In the genomic region with DNA sequence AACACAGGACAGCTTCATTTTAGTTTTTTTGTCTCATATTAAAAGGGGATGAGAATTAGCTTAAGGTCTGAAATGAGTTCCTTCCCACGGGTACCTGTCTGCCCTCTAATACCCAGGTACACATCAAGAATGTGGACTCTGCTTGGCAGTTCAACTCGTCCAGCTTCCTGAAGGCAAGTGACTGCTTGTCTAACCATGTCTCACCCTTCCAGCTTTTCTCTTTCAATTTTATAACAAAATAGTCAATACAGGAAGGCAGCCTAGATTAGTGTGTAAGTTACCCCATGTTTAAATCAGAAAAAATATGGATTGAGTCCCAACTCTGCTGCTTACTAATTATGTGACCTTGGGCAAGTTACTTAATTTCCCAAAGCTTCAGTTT, we compare ENCODE assay signal across 17 cellular contexts. TPM values are rescaled to one million over a fixed set of nuclear protein-coding genes. Genes with fewer than 3 reads are reported as not detected.
DNase-seq lines count a peak whose midpoint lies in the region; ATAC-seq, FAIRE-seq and TF ChIP-seq lines count a peak whose summit lies in the region.
"Had no signal": no experiment of that assay in that cellular context is flagged by ENCODE, and none has a peak within 500 bp of the region (broad histone marks: within the 10 kb centered on the region; RNA-seq: fewer than 3 reads in every experiment).

No MANE protein-coding gene starts in this region.

- H3K27ac ChIP-seq in breast epithelium (no peak overlapping the region), epithelial cell of prostate (peak overlapping the region; percentile 85), keratinocyte (ENCODE audit: control insufficient read depth, insufficient read depth, low read length) (peak overlapping the region; percentile 68), GM23248 (no peak overlapping the region)
- H3K27ac ChIP-seq: 22Rv1, HL-60 had no signal

- POLR2A ChIA-PET in MCF 10A (lab: Yijun Ruan, JAX) = interaction anchor here (0.7 to 5.2 kb wide), 17 partner anchors 9 to 170 kb away, joined by 3 to 18 read pairs (median 5); no protein-coding TSS in a partner anchor

- H3K4me2 ChIP-seq in keratinocyte (ENCODE audit: control insufficient read depth, extremely low read depth, insufficient read depth, low read depth, low read length) = peak overlapping the region; percentile 80
- H3K4me2 ChIP-seq in GM23248 (ENCODE audit: unreplicated experiment) = no peak overlapping the region

- FAIRE-seq in keratinocyte (lab: Jason Lieb, UNC) = no peak
- FAIRE-seq: GM12892, H54 had no signal

- H3K27ac Mint-ChIP-seq in MCF 10A (ENCODE audit: low read depth, unreplicated experiment) = no peak overlapping the region
- H3K27ac Mint-ChIP-seq: CD8-positive, alpha-beta memory T cell had no signal

- in situ Hi-C loops in GM23248 (cut with MboI) = no loop called here

- H4K20me1 ChIP-seq in keratinocyte (ENCODE audit: control insufficient read depth, extremely low read depth, insufficient read depth, low read length) = no peaks in the 10 kb centered on the region
- no peaks in the 10 kb centered on the region for H4K20me1 ChIP-seq in GM23248 (ENCODE audit: insufficient read depth)

- H3K79me2 ChIP-seq in keratinocyte (ENCODE audit: control insufficient read depth, insufficient read depth, low read length) (no peaks in the 10 kb centered on the region), GM23248 (ENCODE audit: insufficient read depth) (no peaks in the 10 kb centered on the region)

- H3F3A ChIP-seq in GM23248 (ENCODE audit: insufficient read depth) = no peaks in the 10 kb centered on the region

- TF ChIP-seq POLR2A in breast epithelium (IDR thresholded peaks at IDR 0.05) = no peak

- peak overlapping the region; percentile 62 for H2AFZ ChIP-seq in keratinocyte (ENCODE audit: control insufficient read depth, low read length)
- no peak overlapping the region for H2AFZ ChIP-seq in GM23248

- no peaks in the 10 kb centered on the region for H3K27me3 Mint-ChIP-seq in MCF 10A (ENCODE audit: insufficient read depth, unreplicated experiment)
- H3K27me3 Mint-ChIP-seq: CD8-positive, alpha-beta memory T cell had no signal

- WGBS in GM23248 (ENCODE audit: low coverage in 1 of 2, low lambda C conversion rate in 2 of 2, missing lambda C conversion rate in 2 of 2), 2 experiments = 2 to 5% methylated on average over 2 of the region's 2 CpGs

- DNase-seq in MCF 10A (ENCODE audit: unreplicated experiment) = peak; percentile 64
- no peak for DNase-seq in breast epithelium (ENCODE audit: low spot score in 2 of 2)
- DNase-seq in epithelial cell of prostate (ENCODE audit: low read depth, low spot score) = peak; percentile 60
- peak; percentile 55 for DNase-seq in keratinocyte (ENCODE audit: low read depth, low spot score)
- DNase-seq in Right ventricle myocardium superior = no peak
- DNase-seq in GM23248 = no peak
- DNase-seq in T-helper 9 cell = no peak
- DNase-seq: Caco-2; CD8-positive, alpha-beta memory T cell; DND-41; GDM1 had no signal

- no peak for ATAC-seq in Right ventricle myocardium superior (ENCODE audit: poor library complexity)
- ATAC-seq: HCT116 had no signal

- no peaks in the 10 kb centered on the region for H3K36me3 ChIP-seq in breast epithelium
- no peaks in the 10 kb centered on the region for H3K36me3 ChIP-seq in keratinocyte (ENCODE audit: control insufficient read depth in 2 of 2, extremely low read depth in 1 of 2, insufficient read depth in 2 of 2, low read length in 2 of 2)
- no peaks in the 10 kb centered on the region for H3K36me3 ChIP-seq in GM23248 (ENCODE audit: low read depth)

- peaks cover 18% of the 10 kb centered on the region for H3K4me1 Mint-ChIP-seq in MCF 10A (ENCODE audit: insufficient read depth, unreplicated experiment)
- H3K4me1 Mint-ChIP-seq: CD8-positive, alpha-beta memory T cell had no signal

- H3K4me1 ChIP-seq in breast epithelium (no peaks in the 10 kb centered on the region), keratinocyte (ENCODE audit: control insufficient read depth, extremely low read depth, insufficient read depth, low read length) (peaks cover 25% of the 10 kb centered on the region), GM23248 (ENCODE audit: insufficient read depth) (no peaks in the 10 kb centered on the region)

- CTCF ChIA-PET in MCF 10A (lab: Yijun Ruan, JAX) = interaction anchor here (0.7 to 7.0 kb wide), 14 partner anchors 9 to 774 kb away, joined by 3 to 110 read pairs (median 4); no protein-coding TSS in a partner anchor

- no peak overlapping the region for H3K4me3 Mint-ChIP-seq in MCF 10A (ENCODE audit: unreplicated experiment)
- H3K4me3 Mint-ChIP-seq: CD8-positive, alpha-beta memory T cell had no signal

- H3K27me3 ChIP-seq in breast epithelium (no peaks in the 10 kb centered on the region), keratinocyte (ENCODE audit: control insufficient read depth, extremely low read depth, insufficient read depth, low read length) (no peaks in the 10 kb centered on the region), GM23248 (replicated peaks; ENCODE audit: insufficient read depth) (no peaks in the 10 kb centered on the region)

- intact Hi-C loops in MCF 10A (cut with micrococcal nuclease) = loop anchor here (10.0 kb wide), 1 partner anchor 768 kb away; no protein-coding TSS in a partner anchor
- intact Hi-C loops in breast epithelium (cut with DNase I; ENCODE audit: low total_unique reads) = no loop called here
- intact Hi-C loops in Right ventricle myocardium superior (cut with DNase I) = no loop called here

- H3K9me2 ChIP-seq in GM23248 (ENCODE audit: insufficient read depth) = no peaks in the 10 kb centered on the region

- H3K9ac ChIP-seq in keratinocyte (ENCODE audit: control insufficient read depth, extremely low read depth, insufficient read depth, low read length) (peak overlapping the region; percentile 39), GM23248 (no peak overlapping the region)

- H3K4me3 ChIP-seq in breast epithelium (no peak overlapping the region), keratinocyte (ENCODE audit: control insufficient read depth in 2 of 3, extremely low read depth in 1 of 3, insufficient read depth in 2 of 3, low read depth in 1 of 3, low read length in 3 of 3) (peak overlapping the region in 2 of 3 experiments; percentile 13 to 38), GM23248 (no peak overlapping the region)

- H3K9me3 Mint-ChIP-seq in MCF 10A (ENCODE audit: unreplicated experiment) = no peaks in the 10 kb centered on the region

- dilution Hi-C loops in keratinocyte (cut with MboI; ENCODE audit: extremely low pct_ligation_motif_present, low sequenced_read_pairs) = no loop called here

- H3K36me3 Mint-ChIP-seq in MCF 10A (ENCODE audit: insufficient read depth, unreplicated experiment) = no peaks in the 10 kb centered on the region

- TF ChIP-seq CTCF in MCF 10A (IDR thresholded peaks at IDR 0.05; ENCODE audit: unreplicated experiment) (no peak), breast epithelium (IDR thresholded peaks at IDR 0.05) (no peak), keratinocyte (optimal IDR thresholded peaks at IDR 0.05 in 1 of 3, IDR thresholded peaks at IDR 0.05 in 1 of 3, conservative IDR thresholded peaks at IDR 0.05 in 1 of 3; ENCODE audit: extremely low read depth in 1 of 3, insufficient read depth in 2 of 3, low read length in 3 of 3) (no peak)

- H3K9me3 ChIP-seq in breast epithelium = no peaks in the 10 kb centered on the region
- H3K9me3 ChIP-seq in keratinocyte (ENCODE audit: control insufficient read depth, low read depth, low read length) = no peaks in the 10 kb centered on the region
- H3K9me3 ChIP-seq in GM23248 (ENCODE audit: low read depth) = no peaks in the 10 kb centered on the region
- H3K9me3 ChIP-seq: Caco-2 had no signal

- no TSS peak for BruUV-seq in MCF 10A (replicated peaks; lab: Mats Ljungman, UMichigan)

- H3K9me1 ChIP-seq in keratinocyte (ENCODE audit: control insufficient read depth, extremely low read depth, insufficient read depth, low read length) = no peaks in the 10 kb centered on the region

RNA-seq across cellular contexts. Expression of gene C5orf46, which starts 50.5 kb away (rescaled TPM):
- total RNA-seq in MCF 10A (2022) = 2.1 and 5.7 TPM in 2 replicates
- 1 to 10 TPM in 2 of 3 donors, not detected in 1; 5.2 to 9.4 TPM for total RNA-seq in breast epithelium
- 0.75 to 2.1 TPM (median 1.0 TPM) in 3 replicates for polyA plus RNA-seq in keratinocyte
- 7.5 TPM for polyA plus RNA-seq in keratinocyte (2011; ENCODE audit: low read depth)
- 0.88 and 2.7 TPM in 2 replicates for polyA plus RNA-seq in keratinocyte (2011; cell fraction: cytosol; rRNA removed)
- 1.8 and 2.5 TPM in 2 replicates for polyA plus RNA-seq in keratinocyte (2011; cell fraction: nucleus; rRNA removed)
- polyA plus RNA-seq in keratinocyte (2012; ENCODE audit: low replicate concordance) = 1.9 and 23.7 TPM in 2 replicates
- polyA minus RNA-seq in keratinocyte = 1.2 TPM in 1 of 3 replicates, not detected in the others
- polyA minus RNA-seq in keratinocyte (2011; cell fraction: cytosol; rRNA and poly(A)+ RNA removed) = not detected
- not detected in 2 replicates for polyA minus RNA-seq in keratinocyte (2011; cell fraction: nucleus; rRNA and poly(A)+ RNA removed)
- 2.0 TPM for total RNA-seq in Right ventricle myocardium superior
- not detected in 2 replicates for total RNA-seq in GM23248 (2014; rRNA removed; shearing (Covaris generic))
- polyA plus RNA-seq in GM23248 (2016; fragmentation: Nextera tagmentation; extraction: Ambion mirVana) = 0.43 and 1.5 TPM in 2 replicates
- total RNA-seq: A673; Caco-2; CD8-positive, alpha-beta memory T cell had no signal
- polyA plus RNA-seq: CD8-positive, alpha-beta memory T cell had no signal

Comparison
In these comparisons a context has a peak if more than half of its experiments do, and no peak if none do; other contexts are left out.
1. DNase-seq: peak in MCF 10A (single experiment), epithelial cell of prostate (single experiment) and keratinocyte (single experiment); none in breast epithelium (0 of 2), Right ventricle myocardium superior (single experiment), GM23248 (single experiment) and T-helper 9 cell (single experiment).
2. H3K27ac ChIP-seq: peak in epithelial cell of prostate (single experiment) and keratinocyte (single experiment); none in breast epithelium (0 of 2) and GM23248 (single experiment).
3. H3K4me3 ChIP-seq: peak in keratinocyte (2 of 3); none in breast epithelium (0 of 3) and GM23248 (single experiment).